In genomic region chr3:14451844-14452533, GRCh38 we compare ENCODE assay signal across 1 cellular context.
TF ChIP-seq lines count a peak whose summit lies in the region.

No MANE protein-coding gene starts in this region.

TF ChIP-seq in K562, 482 proteins besides CTCF, POLR2A, EP300 and RAD21 (continued from another document):
- no peak for TF ChIP-seq E2F1 (CRISPR knock-in tag; IDR thresholded peaks at IDR 0.05)
- peak; percentile 70 for TF ChIP-seq ATF3 (IDR thresholded peaks at IDR 0.05)
- TF ChIP-seq ATF3 (CRISPR knock-in tag; conservative IDR thresholded peaks at IDR 0.05) = 0 out of 2 replicates have a peak, but pooled peaks have one; percentile 49
- 0 out of 2 replicates have a peak, but pooled peaks have one; percentile 21 for TF ChIP-seq BHLHE40 (IDR thresholded peaks at IDR 0.05; ENCODE audit: low read length)
- 0 out of 4 replicates have a peak, but pooled peaks of 1 of the 2 experiments have one; percentile 19 for TF ChIP-seq MNT (conservative IDR thresholded peaks at IDR 0.05)
- peak; percentile 82 for TF ChIP-seq RBM22 (IDR thresholded peaks at IDR 0.05; ENCODE audit: low read depth, low read length, poor library complexity, severe bottlenecking)
- TF ChIP-seq JUN (IDR thresholded peaks at IDR 0.05; ENCODE audit: borderline replicate concordance, low read depth, low read length) = peak; percentile 67; the same call in 1 of the 2 replicates
- no peak for TF ChIP-seq JUN (CRISPR knock-in tag; IDR thresholded peaks at IDR 0.05; ENCODE audit: borderline replicate concordance)
TF ChIP-seq in K562: peak in this region for 9.
